In genomic region chr6:54307412-54308036, GRCh38 we compare ENCODE assay signal across 14 cellular contexts. TPM values are rescaled to one million over a fixed set of nuclear protein-coding genes. Genes with fewer than 3 reads are reported as not detected.
DNase-seq lines count a peak whose midpoint lies in the region; ATAC-seq and TF ChIP-seq lines count a peak whose summit lies in the region.
"Had no signal": no experiment of that assay in that cellular context is flagged by ENCODE, and none has a peak within 500 bp of the region (broad histone marks: within the 10 kb centered on the region; RNA-seq: fewer than 3 reads in every experiment).

No MANE protein-coding gene starts in this region.

- H3K4me3 ChIP-seq in duodenal mucosa (ENCODE audit: low read depth in 1 of 2, low read length in 2 of 2) (peak overlapping the region; percentile 33 to 75), dorsolateral prefrontal cortex (no peak overlapping the region), OCI-LY7 (ENCODE audit: low read depth, low read length, poor library complexity, severe bottlenecking) (no peak overlapping the region)

- H3K4me2 ChIP-seq in OCI-LY7 (ENCODE audit: low read length), result no peak overlapping the region

- no peaks in the 10 kb centered on the region for H4K20me1 ChIP-seq in OCI-LY7 (ENCODE audit: insufficient read depth, low read length)

- H3K79me2 ChIP-seq in OCI-LY7 (ENCODE audit: insufficient read depth, low read depth, low read length), result no peaks in the 10 kb centered on the region

- H3K27me3 ChIP-seq in duodenal mucosa (ENCODE audit: control insufficient read depth in 1 of 2, insufficient read depth in 2 of 2, low read length in 2 of 2) (no peaks in the 10 kb centered on the region), dorsolateral prefrontal cortex (no peaks in the 10 kb centered on the region)

- no peak overlapping the region for H3K27ac ChIP-seq in duodenal mucosa (ENCODE audit: low read depth, low read length)
- no peak overlapping the region for H3K27ac ChIP-seq in dorsolateral prefrontal cortex
- no peak overlapping the region for H3K27ac ChIP-seq in OCI-LY7 (ENCODE audit: low read depth, low read length, poor library complexity, severe bottlenecking)

- H3K36me3 ChIP-seq in duodenal mucosa (ENCODE audit: control insufficient read depth in 1 of 2, insufficient read depth in 2 of 2, low read length in 2 of 2) (no peaks in the 10 kb centered on the region), OCI-LY7 (ENCODE audit: insufficient read depth, low read length) (no peaks in the 10 kb centered on the region)

- DNase-seq in COLO829 (ENCODE audit: low spot score) (peak; percentile 13), dorsolateral prefrontal cortex (no peak), omental fat pad (ENCODE audit: low spot score) (no peak), OCI-LY7 (ENCODE audit: low spot score) (no peak)
- DNase-seq: activated T-cell treated with anti-CD3 and anti-CD28 coated beads, Interleukin-2, amount 50 U/mL, for 48 hours; H9; head of caudate nucleus; NK-92 treated with Interleukin-12 subunit alpha and Interleukin-12 subunit beta, amount 100 ng/mL, for 24 hours; stimulated activated naive CD4-positive, alpha-beta T cell treated with Interleukin-2 at 50 U/mL for 16 hours had no signal

- ATAC-seq in GM19468 (IDR thresholded peaks at IDR 0.05; ENCODE audit: extremely low read depth, unreplicated experiment) (peak; percentile 23), HG03139 (IDR thresholded peaks at IDR 0.05; ENCODE audit: unreplicated experiment) (peak; percentile 69), omental fat pad (ENCODE audit: low FRiP score) (no peak), HG02884 (IDR thresholded peaks at IDR 0.05; ENCODE audit: unreplicated experiment) (no peak)

- no peak overlapping the region for H3K9ac ChIP-seq in duodenal mucosa (ENCODE audit: low read depth in 1 of 2, low read length in 2 of 2)

- H3K4me1 ChIP-seq in duodenal mucosa (ENCODE audit: control insufficient read depth in 1 of 2, insufficient read depth in 2 of 2, low read length in 2 of 2), result no peaks in the 10 kb centered on the region
- H3K4me1 ChIP-seq in OCI-LY7 (ENCODE audit: insufficient read depth, low read length, poor library complexity, severe bottlenecking), result no peaks in the 10 kb centered on the region

- POLR2A ChIA-PET in OCI-LY7 (lab: Charles Lee), result no interaction called here

- BruUV-seq in OCI-LY7 (replicated peaks; lab: Mats Ljungman, UMichigan), result no TSS peak

- H3K9me3 ChIP-seq in duodenal mucosa (ENCODE audit: control insufficient read depth in 1 of 2, low read length in 2 of 2) (no peaks in the 10 kb centered on the region), OCI-LY7 (ENCODE audit: low read length) (no peaks in the 10 kb centered on the region)

- H2AFZ ChIP-seq in OCI-LY7 (ENCODE audit: low read length), result no peak overlapping the region

- CTCF ChIA-PET in OCI-LY7 (lab: Charles Lee; ENCODE audit: unreplicated experiment), result no interaction called here

- no peak for TF ChIP-seq CTCF in dorsolateral prefrontal cortex (IDR thresholded peaks at IDR 0.05 in 54 of 56, conservative IDR thresholded peaks at IDR 0.05 in 2 of 56; ENCODE audit: low read depth in 1 of 56, partially characterized antibody in 56 of 56)
- no peak for TF ChIP-seq CTCF in omental fat pad (IDR thresholded peaks at IDR 0.05)
- TF ChIP-seq CTCF in OCI-LY7 (conservative IDR thresholded peaks at IDR 0.05; ENCODE audit: low read length), result no peak

- intact Hi-C loops in dorsolateral prefrontal cortex (cut with DNase I), result no loop called here
- intact Hi-C loops in OCI-LY7 (cut with micrococcal nuclease; ENCODE audit: unreplicated experiment), result no loop called here

- no peaks in the 10 kb centered on the region for H3K9me2 ChIP-seq in OCI-LY7 (ENCODE audit: insufficient read depth, low read length)

RNA-seq across cellular contexts. Expression of gene TINAG, which starts 0.7 kb away (rescaled TPM):
- total RNA-seq in dorsolateral prefrontal cortex (1 to 10 TPM in 42 of 120 experiments, under 1 TPM in 67, not detected in 11; 0.23 to 3.2 (median 0.80) TPM), omental fat pad (not detected), OCI-LY7 (2022) (not detected in 2 replicates)
- not detected in 2 replicates for total RNA-seq in OCI-LY7 (2014; rRNA removed; shearing (Covaris generic))
- total RNA-seq: H9, mesothelial cell of epicardium had no signal

Comparison
In these comparisons a context has a peak if more than half of its experiments do, and no peak if none do; other contexts are left out.
1. ATAC-seq: peak in GM19468 (single experiment) and HG03139 (single experiment); none in omental fat pad (single experiment) and HG02884 (single experiment).
2. H3K4me3 ChIP-seq: peak in duodenal mucosa (2 of 2); none in dorsolateral prefrontal cortex (0 of 59) and OCI-LY7 (single experiment).